ENCODE assay signal across 8 cellular contexts in the genomic region with DNA sequence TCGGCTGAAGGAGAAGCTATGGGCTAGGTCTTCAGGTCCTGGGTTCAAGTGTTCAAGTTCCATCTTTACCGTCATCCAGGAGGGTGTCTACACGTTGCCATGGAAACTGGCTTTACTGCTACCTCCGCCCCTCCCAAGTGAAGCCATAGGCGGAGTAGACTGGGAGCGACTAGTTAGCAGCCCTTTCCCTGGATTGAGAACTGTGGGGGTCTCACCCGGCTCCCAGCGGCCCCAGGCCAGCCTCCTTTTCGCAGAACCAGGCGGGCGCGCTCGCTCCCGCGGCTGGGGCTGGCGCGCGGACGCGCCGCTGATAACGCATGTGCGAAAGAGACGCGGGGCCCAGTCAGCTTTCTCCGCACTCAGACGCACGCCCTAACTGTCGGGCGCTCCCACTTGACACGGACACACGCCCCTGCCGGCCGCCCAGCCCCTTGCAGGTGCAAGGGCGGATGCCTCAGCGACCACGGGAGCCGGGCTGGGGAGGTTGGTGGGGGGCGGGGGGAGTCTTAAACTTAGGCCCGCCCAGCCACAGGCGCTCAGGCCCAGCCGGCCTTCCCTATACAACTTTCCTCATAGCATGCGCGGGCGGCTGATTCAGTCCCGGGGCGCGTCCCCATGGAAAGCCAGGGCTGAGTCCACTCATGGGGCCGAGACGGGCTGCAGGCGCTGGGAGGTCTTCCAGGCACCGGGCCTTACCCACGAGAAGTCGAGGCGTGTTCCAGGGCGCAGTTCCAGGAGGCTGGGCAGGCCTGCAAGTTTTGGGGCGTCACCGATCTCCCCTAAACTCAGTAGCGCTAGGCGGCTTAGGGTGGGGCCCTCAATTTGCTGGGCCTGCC. TPM values are rescaled to one million over a fixed set of nuclear protein-coding genes. Genes with fewer than 3 reads are reported as not detected.
DNase-seq lines count a peak whose midpoint lies in the region; ATAC-seq and TF ChIP-seq lines count a peak whose summit lies in the region.

No MANE protein-coding gene starts in this region.

- peaks cover 6 to 18% of the 10 kb centered on the region in 2 donors for H3K4me1 Mint-ChIP-seq in natural killer cell treated with Interleukin-12 subunit alpha and Interleukin-12 subunit beta and Interleukin-15 and Interleukin-18, amount 100 ng/mL, for 72 hours (ENCODE audit: low read depth in 2 of 2)

- H4K20me1 ChIP-seq in fibroblast of lung (ENCODE audit: control insufficient read depth, extremely low read depth, insufficient read depth, low read length) = no peaks in the 10 kb centered on the region

- H3K36me3 ChIP-seq in fibroblast of lung (ENCODE audit: control insufficient read depth, insufficient read depth, low read length) = no peaks in the 10 kb centered on the region

- peak overlapping the region; percentile 45 for H3K4me3 Mint-ChIP-seq in natural killer cell treated with Interleukin-12 subunit alpha and Interleukin-12 subunit beta and Interleukin-15 and Interleukin-18, amount 100 ng/mL, for 72 hours

- peak; percentile 75 for ATAC-seq in HG02798 (IDR thresholded peaks at IDR 0.05; ENCODE audit: poor library complexity, unreplicated experiment)
- peak; percentile 84 to 91 for ATAC-seq in natural killer cell treated with Interleukin-12 subunit alpha and Interleukin-12 subunit beta and Interleukin-15 and Interleukin-18, amount 100 ng/mL, for 72 hours

- peaks cover 15% of the 10 kb centered on the region for H3K27me3 ChIP-seq in fibroblast of lung (ENCODE audit: control insufficient read depth, insufficient read depth, low read length)

- no peak overlapping the region for H3K27ac Mint-ChIP-seq in natural killer cell treated with Interleukin-12 subunit alpha and Interleukin-12 subunit beta and Interleukin-15 and Interleukin-18, amount 100 ng/mL, for 72 hours

- peak overlapping the region; percentile 87 for H3K4me2 ChIP-seq in fibroblast of lung (ENCODE audit: extremely low read depth, insufficient read depth, low read length)

- no peaks in the 10 kb centered on the region for H3K9me3 ChIP-seq in fibroblast of lung (ENCODE audit: control insufficient read depth, insufficient read depth, low read depth, low read length)

- peak in 1 of 2 donors; percentile 24 for TF ChIP-seq CTCF in fibroblast of lung (conservative IDR thresholded peaks at IDR 0.05 in 1 of 2, IDR thresholded peaks at IDR 0.05 in 1 of 2; ENCODE audit: low read depth in 1 of 2, low read length in 2 of 2)

- H3K36me3 Mint-ChIP-seq in natural killer cell treated with Interleukin-12 subunit alpha and Interleukin-12 subunit beta and Interleukin-15 and Interleukin-18, amount 100 ng/mL, for 72 hours = no peaks in the 10 kb centered on the region

- peak overlapping the region; percentile 30 for H3K9ac ChIP-seq in fibroblast of lung (ENCODE audit: insufficient read depth, low read length)

- H3K4me3 ChIP-seq in fibroblast of lung (replicated peaks in 1 of 4; ENCODE audit: control extremely low read depth in 1 of 4, insufficient read depth in 1 of 4, low read depth in 3 of 4, low read length in 4 of 4) = peak overlapping the region in 3 of 4 experiments; percentile 50 to 57 (median 54)

- H3K27ac ChIP-seq in fibroblast of lung (ENCODE audit: insufficient read depth, low read length) = no peak overlapping the region

- no peaks in the 10 kb centered on the region for H3K9me3 Mint-ChIP-seq in natural killer cell treated with Interleukin-12 subunit alpha and Interleukin-12 subunit beta and Interleukin-15 and Interleukin-18, amount 100 ng/mL, for 72 hours

- no peaks in the 10 kb centered on the region for H3K27me3 Mint-ChIP-seq in natural killer cell treated with Interleukin-12 subunit alpha and Interleukin-12 subunit beta and Interleukin-15 and Interleukin-18, amount 100 ng/mL, for 72 hours

- H3K79me2 ChIP-seq in fibroblast of lung (ENCODE audit: control insufficient read depth, insufficient read depth, low read length) = no peaks in the 10 kb centered on the region

- peak overlapping the region; percentile 74 for H2AFZ ChIP-seq in fibroblast of lung (ENCODE audit: low read length)

- DNase-seq in ELR (ENCODE audit: low read depth) (peak; percentile 89), NOMO-1 (lab: John Stamatoyannopoulos, UW; ENCODE audit: unreplicated experiment in 2 of 2) (peak; percentile 77 to 83), activated T-helper 1 cell treated with Interleukin-2 at 50 U/mL for 16 hours (ENCODE audit: low read depth) (peak; percentile 64), fibroblast of lung (ENCODE audit: low read depth in 2 of 2) (peak; percentile 61 to 78), superior temporal gyrus (ENCODE audit: extremely low spot score) (peak; percentile 67), mesenteric fat pad (ENCODE audit: low spot score) (no peak)
- peak; percentile 74 for DNase-seq in natural killer cell treated with Interleukin-12 subunit alpha and Interleukin-12 subunit beta and Interleukin-15 and Interleukin-18, amount 100 ng/mL, for 72 hours (ENCODE audit: low spot score)

- peaks cover 5% of the 10 kb centered on the region for H3K4me1 ChIP-seq in fibroblast of lung (ENCODE audit: control insufficient read depth, extremely low read depth, insufficient read depth, low read length)

RNA-seq across cellular contexts. Expression of gene EFNA4, which starts 7.4 kb away (rescaled TPM):
- total RNA-seq in fibroblast of lung (2.8 and 3.8 TPM in 2 replicates), mesenteric fat pad (3.1 TPM)
- 2.6 and 4.3 TPM in 2 replicates for polyA plus RNA-seq in fibroblast of lung
- 3.6 and 3.9 TPM in 2 replicates for polyA plus RNA-seq in fibroblast of lung (2012)
- polyA minus RNA-seq in fibroblast of lung (ENCODE audit: low replicate concordance) = 3.3 and 8.4 TPM in 2 replicates
- total RNA-seq in natural killer cell treated with Interleukin-12 subunit alpha and Interleukin-12 subunit beta and Interleukin-15 and Interleukin-18, amount 100 ng/mL, for 72 hours = 1 to 10 TPM; 1.7 to 4.7 TPM

RNA-seq across cellular contexts. Expression of gene EFNA3, which starts 7.7 kb away (rescaled TPM):
- total RNA-seq in fibroblast of lung (0.33 and 0.51 TPM in 2 replicates), mesenteric fat pad (0.58 TPM)
- 0.16 and 0.30 TPM in 2 replicates for polyA plus RNA-seq in fibroblast of lung
- 0.22 and 0.76 TPM in 2 replicates for polyA plus RNA-seq in fibroblast of lung (2012)
- polyA minus RNA-seq in fibroblast of lung (ENCODE audit: low replicate concordance) = 2.8 TPM in 1 of 2 replicates, not detected in the other
- 1 to 10 TPM in 1 of 2 donors, not detected in 1; 1.2 TPM for total RNA-seq in natural killer cell treated with Interleukin-12 subunit alpha and Interleukin-12 subunit beta and Interleukin-15 and Interleukin-18, amount 100 ng/mL, for 72 hours

RNA-seq across cellular contexts. Expression of gene ADAM15, which starts 19.8 kb away (rescaled TPM):
- total RNA-seq in fibroblast of lung (49.1 and 58.5 TPM in 2 replicates), mesenteric fat pad (176 TPM)
- 19.5 and 28.9 TPM in 2 replicates for polyA plus RNA-seq in fibroblast of lung
- 37.4 and 58.0 TPM in 2 replicates for polyA plus RNA-seq in fibroblast of lung (2012)
- 144 and 162 TPM in 2 replicates for polyA minus RNA-seq in fibroblast of lung (ENCODE audit: low replicate concordance)
- total RNA-seq in natural killer cell treated with Interleukin-12 subunit alpha and Interleukin-12 subunit beta and Interleukin-15 and Interleukin-18, amount 100 ng/mL, for 72 hours = 100 to 1,000 TPM in 1 of 2 donors, 10 to 100 TPM in 1; 42.1 to 107 TPM

RNA-seq across cellular contexts. Expression of gene DCST1, which starts 37.3 kb away (rescaled TPM):
- not detected in 2 replicates for total RNA-seq in fibroblast of lung
- polyA plus RNA-seq in fibroblast of lung = not detected in 2 replicates
- polyA plus RNA-seq in fibroblast of lung (2012) = not detected in 2 replicates
- polyA minus RNA-seq in fibroblast of lung (ENCODE audit: low replicate concordance) = not detected in 2 replicates
- not detected for total RNA-seq in natural killer cell treated with Interleukin-12 subunit alpha and Interleukin-12 subunit beta and Interleukin-15 and Interleukin-18, amount 100 ng/mL, for 72 hours
- not detected for total RNA-seq in mesenteric fat pad

RNA-seq across cellular contexts. Expression of gene DCST2, which starts 37.4 kb away (rescaled TPM):
- total RNA-seq in fibroblast of lung (under 0.01 and 0.17 TPM in 2 replicates), mesenteric fat pad (0.87 TPM)
- polyA plus RNA-seq in fibroblast of lung = 0.06 and 0.10 TPM in 2 replicates
- not detected in 2 replicates for polyA plus RNA-seq in fibroblast of lung (2012)
- not detected in 2 replicates for polyA minus RNA-seq in fibroblast of lung (ENCODE audit: low replicate concordance)
- total RNA-seq in natural killer cell treated with Interleukin-12 subunit alpha and Interleukin-12 subunit beta and Interleukin-15 and Interleukin-18, amount 100 ng/mL, for 72 hours = under 1 TPM in 1 of 2 donors, not detected in 1; 0.57 TPM
